ENCODE assay signal across 20 cellular contexts in genomic region chr1:195970209-195970608, GRCh38.
"Had no signal": no experiment of that assay in that cellular context is flagged by ENCODE, and none has a peak within 500 bp of the region (broad histone marks: within the 10 kb centered on the region; RNA-seq: fewer than 3 reads in every experiment).

No MANE protein-coding gene starts in this region.

- DNase-seq: dermis blood vessel endothelial cell; esophagus squamous epithelium; foreskin keratinocyte; kidney; left cardiac atrium; left ventricle myocardium inferior; lower lobe of right lung; nucleus accumbens; ovary; small intestine; stimulated activated CD4-positive, alpha-beta T cell treated with anti-CD3 and anti-CD28 coated beads, Interleukin-12 subunit alpha, Interleukin-12 subunit beta, amount 100 ng/mL, for 4 hours; stimulated activated naive CD4-positive, alpha-beta T cell treated with Interleukin-2 at 50 U/mL for 16 hours; testis; upper lobe of right lung had no signal

- H3K4me3 ChIP-seq: esophagus squamous epithelium, hepatocyte, left ventricle myocardium inferior, lower lobe of right lung, neural progenitor cell, ovary, right atrium auricular region, testis, tibial nerve, upper lobe of right lung, vagina had no signal

- H3K27me3 ChIP-seq: esophagus squamous epithelium, foreskin keratinocyte, hepatocyte, neural progenitor cell, ovary, right atrium auricular region, testis, tibial nerve, upper lobe of right lung, vagina had no signal

- H3K36me3 ChIP-seq: esophagus squamous epithelium, left ventricle myocardium inferior, lower lobe of right lung, neural progenitor cell, ovary, right atrium auricular region, tibial nerve, upper lobe of right lung, vagina had no signal

- ATAC-seq: foreskin keratinocyte; left cardiac atrium; natural killer cell treated with Interleukin-12 subunit alpha and Interleukin-12 subunit beta and Interleukin-15 and Interleukin-18, amount 100 ng/mL, for 72 hours; upper lobe of right lung had no signal
